ENCODE assay signal across 19 cellular contexts in the genomic region with DNA sequence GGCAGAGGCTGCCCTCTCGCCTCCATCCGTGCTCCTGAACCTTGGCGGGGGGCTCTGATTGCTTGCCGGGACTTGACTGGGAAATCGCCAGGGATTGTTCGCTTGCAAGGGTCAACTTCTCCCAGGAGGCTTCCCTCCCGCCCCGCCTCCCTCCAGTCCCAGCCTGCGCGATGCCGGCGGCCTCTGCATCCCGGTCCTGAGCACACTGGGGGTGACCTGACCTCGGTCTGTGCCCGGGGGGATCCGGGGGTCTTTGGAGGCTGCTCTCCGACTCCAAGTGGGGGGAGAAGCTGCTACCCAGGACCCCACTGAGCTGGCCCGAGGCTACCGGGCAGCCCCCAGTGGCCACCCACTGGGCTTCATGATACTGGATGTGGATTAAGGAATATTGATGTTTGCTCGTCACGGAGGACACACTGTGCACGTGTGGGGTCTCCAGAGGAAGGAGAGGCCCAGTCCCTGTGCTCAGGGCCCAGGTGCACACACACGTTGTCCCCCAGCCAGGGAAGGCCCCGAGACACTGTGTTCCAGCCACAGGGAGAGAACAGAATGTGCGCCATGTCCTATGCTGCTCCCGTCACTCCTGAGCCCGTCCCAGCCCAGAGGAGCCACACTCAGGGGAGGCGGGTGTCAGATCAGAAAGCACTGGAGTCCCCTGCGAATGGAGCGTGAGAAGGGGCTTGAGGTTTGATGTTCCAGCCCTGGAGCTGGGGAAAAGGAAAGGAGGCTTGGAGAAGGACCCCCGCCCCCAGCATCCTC. TPM values are rescaled to one million over a fixed set of nuclear protein-coding genes. Genes with fewer than 3 reads are reported as not detected.
"Had no signal": no experiment of that assay in that cellular context is flagged by ENCODE, and none has a peak within 500 bp of the region (broad histone marks: within the 10 kb centered on the region; RNA-seq: fewer than 3 reads in every experiment).

No MANE protein-coding gene starts in this region.

- H3K4me2 ChIP-seq: smooth muscle cell had no signal

- H3K4me3 Mint-ChIP-seq: activated CD8-positive, alpha-beta T cell treated with anti-CD3 and anti-CD28 coated beads for 36 hours; activated naive CD8-positive, alpha-beta T cell treated with anti-CD3 and anti-CD28 coated beads, Interleukin-2, amount 50 U/mL, for 24 hours; dendritic cell treated with granulocyte-macrophage colony-stimulating factor and Interleukin-4, amounts not matched to agents 40 ng/mL and 50 ng/mL, for 4 days; effector memory CD8-positive, alpha-beta T cell; stimulated activated naive CD8-positive, alpha-beta T cell treated with anti-CD3 and anti-CD28 coated beads, Interleukin-15, Interleukin-2, amounts not matched to agents 100 ng/mL and 50 ng/mL, for 24 hours; T-helper 17 cell had no signal

- H3K4me1 Mint-ChIP-seq: activated naive CD8-positive, alpha-beta T cell treated with anti-CD3 and anti-CD28 coated beads, Interleukin-2, amount 50 U/mL, for 24 hours had no signal

- H3K4me3 ChIP-seq: lung, smooth muscle cell, upper lobe of left lung had no signal

- ATAC-seq: activated CD8-positive, alpha-beta T cell treated with anti-CD3 and anti-CD28 coated beads for 36 hours; activated naive CD8-positive, alpha-beta T cell treated with anti-CD3 and anti-CD28 coated beads, Interleukin-2, amount 50 U/mL, for 24 hours; effector memory CD8-positive, alpha-beta T cell; left colon; T-helper 17 cell had no signal

- DNase-seq: activated CD4-positive, alpha-beta T cell treated with anti-CD3 and anti-CD28 coated beads for 4 hours; activated CD8-positive, alpha-beta T cell treated with anti-CD3 and anti-CD28 coated beads for 36 hours; activated naive CD4-positive, alpha-beta T cell; activated naive CD8-positive, alpha-beta T cell treated with anti-CD3 and anti-CD28 coated beads, Interleukin-2, amount 50 U/mL, for 24 hours; cerebellar nuclear complex; effector memory CD8-positive, alpha-beta T cell; foreskin melanocyte; left colon; T-helper 17 cell had no signal

- H3K9me3 Mint-ChIP-seq: activated CD8-positive, alpha-beta T cell treated with anti-CD3 and anti-CD28 coated beads for 36 hours; activated naive CD8-positive, alpha-beta T cell treated with anti-CD3 and anti-CD28 coated beads, Interleukin-2, amount 50 U/mL, for 24 hours had no signal

- H3K9me3 ChIP-seq: neutrophil, upper lobe of left lung had no signal

- H3K36me3 ChIP-seq: neutrophil, upper lobe of left lung had no signal

- H3K4me1 ChIP-seq: upper lobe of left lung had no signal

- H3K27ac Mint-ChIP-seq: activated CD8-positive, alpha-beta T cell treated with anti-CD3 and anti-CD28 coated beads for 36 hours; activated naive CD8-positive, alpha-beta T cell treated with anti-CD3 and anti-CD28 coated beads, Interleukin-2, amount 50 U/mL, for 24 hours; dendritic cell treated with granulocyte-macrophage colony-stimulating factor and Interleukin-4, amounts not matched to agents 40 ng/mL and 50 ng/mL, for 4 days; effector memory CD8-positive, alpha-beta T cell; stimulated activated naive CD8-positive, alpha-beta T cell treated with anti-CD3 and anti-CD28 coated beads, Interleukin-15, Interleukin-2, amounts not matched to agents 100 ng/mL and 50 ng/mL, for 24 hours; T-helper 17 cell had no signal

- H3K27ac ChIP-seq: neutrophil, upper lobe of left lung had no signal

RNA-seq across cellular contexts. Expression of gene NKX1-1, which starts 55.9 kb away (rescaled TPM):
- total RNA-seq: activated CD8-positive, alpha-beta T cell treated with anti-CD3 and anti-CD28 coated beads for 36 hours; aorta; fibroblast of lung; left colon; lung; right cardiac atrium; smooth muscle cell; T-helper 17 cell; temporal lobe; upper lobe of left lung had no signal
- polyA plus RNA-seq: aorta, fibroblast of lung, lung, right cardiac atrium, smooth muscle cell had no signal
